ENCODE assay signal across 22 cellular contexts in genomic region chr3:107061466-107061865, GRCh38.
"Had no signal": no experiment of that assay in that cellular context is flagged by ENCODE, and none has a peak within 500 bp of the region (broad histone marks: within the 10 kb centered on the region; RNA-seq: fewer than 3 reads in every experiment).

No MANE protein-coding gene starts in this region.

- DNase-seq: activated B cell treated with CpG ODN at 0.5 μM for 24 hours; activated CD4-positive, alpha-beta T cell treated with anti-CD3 and anti-CD28 coated beads for 36 hours; activated CD4-positive, alpha-beta T cell treated with anti-CD3 and anti-CD28 coated beads, Interleukin-2, amount 50 U/mL, for 48 hours; activated effector memory CD4-positive, alpha-beta T cell treated with Interleukin-2 at 50 U/mL for 16 hours; activated naive CD4-positive, alpha-beta T cell treated with anti-CD3 and anti-CD28 coated beads for 36 hours; activated T-cell treated with anti-CD3 and anti-CD28 coated beads, Interleukin-2, amount 50 U/mL, for 72 hours; amygdala; cerebellar nuclear complex; kidney; lower lobe of right lung; naive thymus-derived CD4-positive, alpha-beta T cell; spleen; stimulated activated CD4-positive, alpha-beta T cell treated with anti-CD3 and anti-CD28 coated beads, Interleukin-4, amount 100 ng/mL, for 1 hour; stimulated activated naive CD4-positive, alpha-beta T cell treated with Interleukin-2 at 50 U/mL for 16 hours; T1000; upper lobe of left lung had no signal

- H3K36me3 Mint-ChIP-seq: naive thymus-derived CD4-positive, alpha-beta T cell had no signal

- H3K4me3 Mint-ChIP-seq: activated B cell treated with CpG ODN at 0.5 μM for 24 hours; activated CD4-positive, alpha-beta T cell treated with anti-CD3 and anti-CD28 coated beads for 36 hours; activated naive CD4-positive, alpha-beta T cell treated with anti-CD3 and anti-CD28 coated beads for 36 hours; activated T-cell treated with anti-CD3 and anti-CD28 coated beads, Interleukin-2, amount 50 U/mL, for 72 hours; naive thymus-derived CD4-positive, alpha-beta T cell; T-helper 1 cell treated with Interleukin-12 subunit alpha and Interleukin-12 subunit beta and Interleukin-4 antibody, amounts not matched to agents 30 μg/mL and 1 μg/mL, for 36 hours had no signal

- H3K27ac ChIP-seq: coronary artery, esophagus muscularis mucosa, lower lobe of right lung, spleen, thoracic aorta, upper lobe of left lung had no signal

- H3K27me3 Mint-ChIP-seq: progenitor cell of endocrine pancreas had no signal

- H3K4me1 ChIP-seq: upper lobe of left lung had no signal

- H3K9me3 Mint-ChIP-seq: activated B cell treated with CpG ODN at 0.5 μM for 24 hours; activated naive CD4-positive, alpha-beta T cell treated with anti-CD3 and anti-CD28 coated beads for 36 hours; activated T-cell treated with anti-CD3 and anti-CD28 coated beads, Interleukin-2, amount 50 U/mL, for 72 hours; naive thymus-derived CD4-positive, alpha-beta T cell; T-helper 1 cell treated with Interleukin-12 subunit alpha and Interleukin-12 subunit beta and Interleukin-4 antibody, amounts not matched to agents 30 μg/mL and 1 μg/mL, for 36 hours had no signal

- H3K4me3 ChIP-seq: coronary artery, esophagus muscularis mucosa, lower lobe of right lung, spleen, thoracic aorta, upper lobe of left lung had no signal

- H3K27ac Mint-ChIP-seq: activated B cell treated with CpG ODN at 0.5 μM for 24 hours; activated CD4-positive, alpha-beta T cell treated with anti-CD3 and anti-CD28 coated beads for 36 hours; activated naive CD4-positive, alpha-beta T cell treated with anti-CD3 and anti-CD28 coated beads for 36 hours; activated T-cell treated with anti-CD3 and anti-CD28 coated beads, Interleukin-2, amount 50 U/mL, for 72 hours; naive thymus-derived CD4-positive, alpha-beta T cell; progenitor cell of endocrine pancreas; T-helper 1 cell treated with Interleukin-12 subunit alpha and Interleukin-12 subunit beta and Interleukin-4 antibody, amounts not matched to agents 30 μg/mL and 1 μg/mL, for 36 hours had no signal

- H3K27me3 ChIP-seq: esophagus muscularis mucosa, upper lobe of left lung had no signal

- ATAC-seq: activated CD4-positive, alpha-beta T cell treated with anti-CD3 and anti-CD28 coated beads for 36 hours; activated T-cell treated with anti-CD3 and anti-CD28 coated beads, Interleukin-2, amount 50 U/mL, for 72 hours; left lobe of liver; lower lobe of right lung; naive thymus-derived CD4-positive, alpha-beta T cell had no signal

- H3K9me3 ChIP-seq: esophagus muscularis mucosa, lower lobe of right lung, spleen, thoracic aorta, upper lobe of left lung had no signal

- H3K36me3 ChIP-seq: esophagus muscularis mucosa, lower lobe of right lung, spleen, thoracic aorta, upper lobe of left lung had no signal

- FAIRE-seq: kidney had no signal
